8 cellular contexts compared by ENCODE assay signal in the genomic region with DNA sequence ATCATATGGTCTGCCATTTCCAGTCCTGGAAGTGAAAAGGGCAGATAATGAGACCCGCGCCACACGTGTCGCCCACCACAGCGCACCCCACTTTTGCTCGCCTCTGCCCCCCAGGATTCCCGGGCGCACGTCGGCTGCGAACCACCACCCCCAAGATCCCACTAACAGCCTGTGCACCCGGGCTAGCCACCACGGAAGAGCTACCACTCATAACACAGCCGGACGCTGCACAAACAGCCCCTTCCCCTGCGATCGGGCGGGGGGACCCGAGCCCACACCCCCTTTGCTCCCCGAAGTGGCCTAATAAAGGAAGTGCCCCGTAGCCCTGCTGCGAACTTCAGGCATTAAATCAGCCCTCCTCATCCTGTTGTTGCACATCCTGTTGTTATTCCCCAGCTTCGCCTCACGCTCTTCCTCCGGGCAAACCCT. TPM values are rescaled to one million over a fixed set of nuclear protein-coding genes. Genes with fewer than 3 reads are reported as not detected.
DNase-seq lines count a peak whose midpoint lies in the region; ATAC-seq and TF ChIP-seq lines count a peak whose summit lies in the region.

No MANE protein-coding gene starts in this region.

- peak overlapping the region; percentile 87 for H3K27ac Mint-ChIP-seq in Calu3 (ENCODE audit: unreplicated experiment)

- peak overlapping the region; percentile 1 for H4K91ac ChIP-seq in neuronal stem cell (ENCODE audit: low read depth, low read length, poor library complexity)

- H3K27ac ChIP-seq in Panc1 (ENCODE audit: low read length) (peak overlapping the region; percentile 99), esophagus (ENCODE audit: low read depth in 2 of 2, low read length in 1 of 2) (peak overlapping the region; percentile 95 to 99), neuronal stem cell (replicated peaks; ENCODE audit: low read length) (peak overlapping the region; percentile 98)

- H3K9me3 Mint-ChIP-seq in Calu3 (ENCODE audit: low read depth, unreplicated experiment) = no peaks in the 10 kb centered on the region

- peak overlapping the region; percentile 79 for H2AFZ ChIP-seq in neuronal stem cell (ENCODE audit: low read length)

- ATAC-seq in GM21576 (IDR thresholded peaks at IDR 0.05; ENCODE audit: unreplicated experiment) (peak; percentile 7), Panc1 (peak; percentile 10; the same call in 1 of the 2 replicates)

- in situ Hi-C loops in Panc1 (cut with HindIII; ENCODE audit: low pct_unique_long_range_greater_than_20kb, low sequenced_read_pairs) = no loop called here

- H3K79me1 ChIP-seq in neuronal stem cell (ENCODE audit: low read depth, low read length) = no peaks in the 10 kb centered on the region

- BruUV-seq in Calu3 (replicated peaks; lab: Mats Ljungman, UMichigan) (TSS peak; percentile 81), Panc1 (replicated peaks; lab: Mats Ljungman, UMichigan) (TSS peak; percentile 97)

- H3K23ac ChIP-seq in neuronal stem cell (ENCODE audit: low read depth, low read length, poor library complexity) = peak overlapping the region; percentile 99

- intact Hi-C loops in Calu3 (cut with micrococcal nuclease; ENCODE audit: unreplicated experiment) (loop anchor here (2.0 to 10.0 kb wide), 9 partner anchors 161 to 1543 kb away; no protein-coding TSS in a partner anchor), Panc1 (cut with micrococcal nuclease; ENCODE audit: unreplicated experiment) (loop anchor here (5.0 to 10.0 kb wide), 5 partner anchors 161 to 611 kb away; no protein-coding TSS in a partner anchor)

- peak overlapping the region; percentile 56 for H3K4me2 ChIP-seq in neuronal stem cell (ENCODE audit: insufficient read depth, low read length, poor library complexity, severe bottlenecking)

- TF ChIP-seq CTCF in Calu3 (IDR thresholded peaks at IDR 0.05; ENCODE audit: unreplicated experiment) = no peak
- no peak for TF ChIP-seq CTCF in Panc1 (IDR thresholded peaks at IDR 0.05)

- H3K36me3 ChIP-seq in Panc1 (ENCODE audit: control insufficient read depth, insufficient read depth, low read length) (peaks cover 14% of the 10 kb centered on the region), esophagus (ENCODE audit: control insufficient read depth in 2 of 2, insufficient read depth in 2 of 2, low read length in 1 of 2) (peaks cover 0 to 10% of the 10 kb centered on the region in 2 donors), neuronal stem cell (replicated peaks in 1 of 2; ENCODE audit: control insufficient read depth in 2 of 2, insufficient read depth in 2 of 2, low read length in 2 of 2) (peaks cover 2 to 37% of the 10 kb centered on the region in 2 donors)

- H3K4me3 Mint-ChIP-seq in Calu3 (ENCODE audit: low read depth, unreplicated experiment) = peak overlapping the region; percentile 86

- peak overlapping the region; percentile 99 for H3K9ac ChIP-seq in neuronal stem cell (ENCODE audit: low read depth, low read length, poor library complexity)

- H2BK120ac ChIP-seq in neuronal stem cell (ENCODE audit: low read depth, low read length) = peak overlapping the region; percentile 61

- H3K9me3 ChIP-seq in Panc1 (ENCODE audit: control insufficient read depth, insufficient read depth, low read depth, low read length) (no peaks in the 10 kb centered on the region), esophagus (ENCODE audit: control insufficient read depth in 2 of 2, insufficient read depth in 1 of 2, low read depth in 1 of 2, low read length in 1 of 2) (no peaks in the 10 kb centered on the region), neuronal stem cell (replicated peaks in 1 of 2; ENCODE audit: control insufficient read depth in 2 of 2, insufficient read depth in 1 of 2, low read depth in 1 of 2, low read length in 2 of 2) (no peaks in the 10 kb centered on the region)

- H2BK12ac ChIP-seq in neuronal stem cell (ENCODE audit: low read length) = peak overlapping the region; percentile 75

- no peaks in the 10 kb centered on the region for H3K27me3 ChIP-seq in Panc1 (ENCODE audit: control insufficient read depth, insufficient read depth, low read length)
- H3K27me3 ChIP-seq in esophagus (ENCODE audit: control insufficient read depth in 1 of 2, insufficient read depth in 2 of 2, low read length in 2 of 2) = no peaks in the 10 kb centered on the region
- no peaks in the 10 kb centered on the region for H3K27me3 ChIP-seq in neuronal stem cell (ENCODE audit: control insufficient read depth in 3 of 3, insufficient read depth in 3 of 3, low read depth in 1 of 3, low read length in 3 of 3)

- POLR2A ChIA-PET in Panc1 (lab: Charles Lee) = interaction anchor here (0.6 to 2.4 kb wide), 12 partner anchors 9 to 510 kb away, joined by 3 to 23 read pairs (median 3); no protein-coding TSS in a partner anchor

- H3K4me1 Mint-ChIP-seq in Calu3 (ENCODE audit: low read depth, unreplicated experiment) = peaks cover 39% of the 10 kb centered on the region

- H2BK15ac ChIP-seq in neuronal stem cell (ENCODE audit: low read length) = peak overlapping the region; percentile 65

- H3K27me3 Mint-ChIP-seq in Calu3 (ENCODE audit: unreplicated experiment) = no peaks in the 10 kb centered on the region

- H3K4me3 ChIP-seq in Panc1 (ENCODE audit: low read depth in 2 of 2, low read length in 2 of 2) (peak overlapping the region; percentile 88 to 97), esophagus (ENCODE audit: low read depth in 1 of 2, low read length in 2 of 2) (peak overlapping the region; percentile 73 to 94), neuronal stem cell (ENCODE audit: low read length in 2 of 2) (peak overlapping the region; percentile 96 to 100)

- H3K36me3 Mint-ChIP-seq in Calu3 (ENCODE audit: insufficient read depth, unreplicated experiment) = peaks cover 38% of the 10 kb centered on the region

- H3K4me1 ChIP-seq in Panc1 (ENCODE audit: control insufficient read depth, insufficient read depth, low read length) = peaks cover 43% of the 10 kb centered on the region
- H3K4me1 ChIP-seq in esophagus (ENCODE audit: control insufficient read depth in 2 of 2, insufficient read depth in 2 of 2, low read length in 1 of 2) = no peaks in the 10 kb centered on the region
- peaks cover 14 to 31% of the 10 kb centered on the region in 2 donors for H3K4me1 ChIP-seq in neuronal stem cell (ENCODE audit: control insufficient read depth in 2 of 2, insufficient read depth in 1 of 2, low read depth in 1 of 2, low read length in 2 of 2)

- no peak overlapping the region for H4K8ac ChIP-seq in neuronal stem cell (ENCODE audit: low read depth, low read length)

- peak overlapping the region; percentile 54 for H2AK5ac ChIP-seq in neuronal stem cell (ENCODE audit: low read depth, low read length)

- 1% methylated on average over 19 to 25 of the region's 25 CpGs for whole genome bisulfite sequencing in esophagus, 2 donors
- WGBS in neuronal stem cell (ENCODE audit: extremely low coverage in 2 of 2, insufficient read length in 2 of 2, insufficient replicate concordance in 1 of 2), 2 donors = no CpG with 5 or more reads among the region's 25 CpGs

- peak overlapping the region; percentile 99 for H3K18ac ChIP-seq in neuronal stem cell (ENCODE audit: low read length)

- peak overlapping the region; percentile 100 for H2BK5ac ChIP-seq in neuronal stem cell (ENCODE audit: low read length)

- DNase-seq in Calu3 (no peak), Panc1 (ENCODE audit: low read depth, low spot score) (no peak), neuronal stem cell (ENCODE audit: low spot score) (no peak), hepatic stellate cell (ENCODE audit: low spot score) (no peak), NCI-H446 treated with DMSO at 0.1 percent for 48 hours (lab: John Stamatoyannopoulos, UW) (no peak), HuH-7.5 (ENCODE audit: low spot score) (no peak)

- peak overlapping the region; percentile 90 for H3K4ac ChIP-seq in neuronal stem cell (ENCODE audit: low read length)

- H3K14ac ChIP-seq in neuronal stem cell (ENCODE audit: low read length) = peak overlapping the region; percentile 67

- CTCF ChIA-PET in Calu3 (lab: Charles Lee) (interaction anchor here (0.6 to 2.0 kb wide), 7 partner anchors 10 to 1067 kb away, joined by 3 to 12 read pairs (median 4); no protein-coding TSS in a partner anchor), Panc1 (lab: Charles Lee) (interaction anchor here (0.6 to 1.7 kb wide), 4 partner anchors 9 to 409 kb away, joined by 3 to 4 read pairs (median 3); no protein-coding TSS in a partner anchor)

RNA-seq across cellular contexts. Expression of a gene that starts 0.5 kb away (rescaled TPM):
- total RNA-seq in Calu3 (2022) (21.4 and 29.6 TPM in 2 replicates), Panc1 (2021; ENCODE audit: unreplicated experiment) (210 TPM)
- polyA plus RNA-seq in Panc1 (2012; ENCODE audit: insufficient read length) = 385 TPM
- 10 to 100 TPM; 20.3 to 29.5 TPM for polyA plus RNA-seq in esophagus
- 86.8 TPM for polyA plus RNA-seq in neuronal stem cell (2013, experiment 1 of 2)
- 86.7 TPM for polyA plus RNA-seq in neuronal stem cell (2013, experiment 2 of 2)
